30 cellular contexts compared by ENCODE assay signal in genomic region chr3:133158686-133159085, GRCh38.
"Had no signal": no experiment of that assay in that cellular context is flagged by ENCODE, and none has a peak within 500 bp of the region (broad histone marks: within the 10 kb centered on the region; RNA-seq: fewer than 3 reads in every experiment).

No MANE protein-coding gene starts in this region.

- DNase-seq: activated CD4-positive, alpha-beta memory T cell treated with anti-CD3 and anti-CD28 coated beads, Interleukin-2, amount 10 ng/mL, durations not matched to agents 7 days and 5 days; activated CD4-positive, alpha-beta T cell treated with anti-CD3 and anti-CD28 coated beads for 48 hours; activated CD4-positive, CD25-positive, alpha-beta regulatory T cell treated with anti-CD3 and anti-CD28 coated beads, Interleukin-2, amount 50 U/mL, for 72 hours; activated CD8-positive, alpha-beta memory T cell treated with anti-CD3 and anti-CD28 coated beads for 24 hours; activated CD8-positive, alpha-beta memory T cell treated with anti-CD3 and anti-CD28 coated beads, Interleukin-2, amount 10 ng/mL, durations not matched to agents 7 days and 5 days; activated CD8-positive, alpha-beta memory T cell treated with anti-CD3 and anti-CD28 coated beads, Interleukin-2, amount 50 U/mL, for 48 hours; activated effector memory CD4-positive, alpha-beta T cell treated with Interleukin-2 at 50 U/mL for 16 hours; activated naive CD4-positive, alpha-beta T cell treated with anti-CD3 and anti-CD28 coated beads, Interleukin-2, amount 50 U/mL, for 16 hours; activated naive CD8-positive, alpha-beta T cell treated with anti-CD3 and anti-CD28 coated beads for 36 hours; activated T-cell treated with anti-CD3 and anti-CD28 coated beads, Interleukin-2, amount 50 U/mL, for 48 hours; amniotic stem cell; aorta; brain microvascular endothelial cell; central memory CD4-positive, alpha-beta T cell; NCI-H1105; NCI-H1417 treated with DMSO at 0.1 percent for 48 hours; NCI-H187 treated with DMSO at 0.1 percent for 48 hours; NCI-H2081; NCI-H2171 treated with DMSO at 0.1 percent for 48 hours; NCI-H2227 treated with DMSO at 0.1 percent for 48 hours; NCI-H446; NCI-H510A treated with DMSO at 0.1 percent for 48 hours; NCI-H526 treated with DMSO at 0.1 percent for 48 hours; NCI-H774; PC-9; SIG-M5; T1000 had no signal

- ATAC-seq: activated CD8-positive, alpha-beta memory T cell treated with anti-CD3 and anti-CD28 coated beads, Interleukin-2, amount 10 ng/mL, durations not matched to agents 7 days and 5 days; Right ventricle myocardium inferior; WTC11 had no signal

- H3K4me3 ChIP-seq: PC-9, SK-N-MC had no signal
